ENCODE assay signal across 1 cellular context in genomic region chr22:37804886-37805857, GRCh38.
A peak's percentile ranks its signal among the peaks of the same experiment; 100 is the strongest.
TF ChIP-seq lines count a peak whose summit lies in the region.

No MANE protein-coding gene starts in this region.

TF ChIP-seq in HEK293, 187 proteins besides CTCF, POLR2A, EP300 and RAD21 (continued from another document and continues in another):
- 0 out of 2 replicates have a peak, but pooled peaks have one; percentile 55 for TF ChIP-seq MEIS1 (CRISPR knock-in tag; IDR thresholded peaks at IDR 0.05; ENCODE audit: borderline replicate concordance)
- TF ChIP-seq SCRT1 (tag by site-specific recombination; IDR thresholded peaks at IDR 0.05; ENCODE audit: borderline replicate concordance): no peak
- 0 out of 2 replicates have a peak, but pooled peaks have one; percentile 30 for TF ChIP-seq ZNF792 (tag by site-specific recombination; IDR thresholded peaks at IDR 0.05)
- no peak for TF ChIP-seq ZNF776 (tag by site-specific recombination; IDR thresholded peaks at IDR 0.05; ENCODE audit: borderline replicate concordance)
- no peak for TF ChIP-seq ZNF529 (tag by site-specific recombination; IDR thresholded peaks at IDR 0.05; ENCODE audit: insufficient replicate concordance)
- TF ChIP-seq SCRT2 (tag by site-specific recombination; IDR thresholded peaks at IDR 0.05): no peak
- TF ChIP-seq, protein P1, sequence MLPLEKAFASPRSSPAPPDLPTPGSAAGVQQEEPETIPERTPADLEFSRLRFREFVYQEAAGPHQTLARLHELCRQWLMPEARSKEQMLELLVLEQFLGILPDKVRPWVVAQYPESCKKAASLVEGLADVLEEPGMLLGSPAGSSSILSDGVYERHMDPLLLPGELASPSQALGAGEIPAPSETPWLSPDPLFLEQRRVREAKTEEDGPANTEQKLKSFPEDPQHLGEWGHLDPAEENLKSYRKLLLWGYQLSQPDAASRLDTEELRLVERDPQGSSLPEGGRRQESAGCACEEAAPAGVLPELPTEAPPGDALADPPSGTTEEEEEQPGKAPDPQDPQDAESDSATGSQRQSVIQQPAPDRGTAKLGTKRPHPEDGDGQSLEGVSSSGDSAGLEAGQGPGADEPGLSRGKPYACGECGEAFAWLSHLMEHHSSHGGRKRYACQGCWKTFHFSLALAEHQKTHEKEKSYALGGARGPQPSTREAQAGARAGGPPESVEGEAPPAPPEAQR (tag by site-specific recombination; IDR thresholded peaks at IDR 0.05): no peak
- no peak for TF ChIP-seq ZNF558 (tag by site-specific recombination; IDR thresholded peaks at IDR 0.05)
- no peak for TF ChIP-seq ZNF404 (tag by site-specific recombination; IDR thresholded peaks at IDR 0.05)
- no peak for TF ChIP-seq ZNF560 (tag by site-specific recombination; IDR thresholded peaks at IDR 0.05; ENCODE audit: borderline replicate concordance)
- TF ChIP-seq, protein P2, sequence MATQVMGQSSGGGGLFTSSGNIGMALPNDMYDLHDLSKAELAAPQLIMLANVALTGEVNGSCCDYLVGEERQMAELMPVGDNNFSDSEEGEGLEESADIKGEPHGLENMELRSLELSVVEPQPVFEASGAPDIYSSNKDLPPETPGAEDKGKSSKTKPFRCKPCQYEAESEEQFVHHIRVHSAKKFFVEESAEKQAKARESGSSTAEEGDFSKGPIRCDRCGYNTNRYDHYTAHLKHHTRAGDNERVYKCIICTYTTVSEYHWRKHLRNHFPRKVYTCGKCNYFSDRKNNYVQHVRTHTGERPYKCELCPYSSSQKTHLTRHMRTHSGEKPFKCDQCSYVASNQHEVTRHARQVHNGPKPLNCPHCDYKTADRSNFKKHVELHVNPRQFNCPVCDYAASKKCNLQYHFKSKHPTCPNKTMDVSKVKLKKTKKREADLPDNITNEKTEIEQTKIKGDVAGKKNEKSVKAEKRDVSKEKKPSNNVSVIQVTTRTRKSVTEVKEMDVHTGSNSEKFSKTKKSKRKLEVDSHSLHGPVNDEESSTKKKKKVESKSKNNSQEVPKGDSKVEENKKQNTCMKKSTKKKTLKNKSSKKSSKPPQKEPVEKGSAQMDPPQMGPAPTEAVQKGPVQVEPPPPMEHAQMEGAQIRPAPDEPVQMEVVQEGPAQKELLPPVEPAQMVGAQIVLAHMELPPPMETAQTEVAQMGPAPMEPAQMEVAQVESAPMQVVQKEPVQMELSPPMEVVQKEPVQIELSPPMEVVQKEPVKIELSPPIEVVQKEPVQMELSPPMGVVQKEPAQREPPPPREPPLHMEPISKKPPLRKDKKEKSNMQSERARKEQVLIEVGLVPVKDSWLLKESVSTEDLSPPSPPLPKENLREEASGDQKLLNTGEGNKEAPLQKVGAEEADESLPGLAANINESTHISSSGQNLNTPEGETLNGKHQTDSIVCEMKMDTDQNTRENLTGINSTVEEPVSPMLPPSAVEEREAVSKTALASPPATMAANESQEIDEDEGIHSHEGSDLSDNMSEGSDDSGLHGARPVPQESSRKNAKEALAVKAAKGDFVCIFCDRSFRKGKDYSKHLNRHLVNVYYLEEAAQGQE (tag by site-specific recombination; IDR thresholded peaks at IDR 0.05): no peak
- no peak for TF ChIP-seq ZNF37A (tag by site-specific recombination; IDR thresholded peaks at IDR 0.05)
- no peak for TF ChIP-seq HOXA7 (CRISPR knock-in tag; IDR thresholded peaks at IDR 0.05; ENCODE audit: borderline replicate concordance)
- TF ChIP-seq ZNF670 (tag by site-specific recombination; IDR thresholded peaks at IDR 0.05; ENCODE audit: low read depth): no peak
- no peak for TF ChIP-seq SETDB1 (IDR thresholded peaks at IDR 0.05; ENCODE audit: insufficient read length, low read length)
- peak; percentile 44; the same call in 1 of the 2 replicates for TF ChIP-seq ZNF660 (tag by site-specific recombination; IDR thresholded peaks at IDR 0.05)
- no peak for TF ChIP-seq ZNF785 (tag by site-specific recombination; IDR thresholded peaks at IDR 0.05)
- TF ChIP-seq ZNF18 (tag by site-specific recombination; IDR thresholded peaks at IDR 0.05): no peak
- no peak for TF ChIP-seq KLF7 (tag by site-specific recombination; IDR thresholded peaks at IDR 0.05; ENCODE audit: borderline replicate concordance)
- TF ChIP-seq RBAK (tag by site-specific recombination; IDR thresholded peaks at IDR 0.05): no peak
- TF ChIP-seq HOXC10 (CRISPR knock-in tag; IDR thresholded peaks at IDR 0.05): no peak
- TF ChIP-seq PBX3 (CRISPR knock-in tag; IDR thresholded peaks at IDR 0.05): no peak
- no peak for TF ChIP-seq REPIN1 (tag by site-specific recombination; IDR thresholded peaks at IDR 0.05; ENCODE audit: low read depth)
- TF ChIP-seq ZFP69B (tag by site-specific recombination; IDR thresholded peaks at IDR 0.05): no peak
- no peak for TF ChIP-seq ZNF132 (tag by site-specific recombination; IDR thresholded peaks at IDR 0.05; ENCODE audit: borderline replicate concordance)
- TF ChIP-seq HOXD13 (CRISPR knock-in tag; IDR thresholded peaks at IDR 0.05; ENCODE audit: borderline replicate concordance): no peak
- TF ChIP-seq ZBTB20 (tag by site-specific recombination; IDR thresholded peaks at IDR 0.05): peak; percentile 88
- no peak for TF ChIP-seq ZNF654 (tag by site-specific recombination; IDR thresholded peaks at IDR 0.05; ENCODE audit: low read depth)
- no peak for TF ChIP-seq ZNF239 (tag by site-specific recombination; IDR thresholded peaks at IDR 0.05)
- TF ChIP-seq ZNF48 (tag by site-specific recombination; IDR thresholded peaks at IDR 0.05): no peak
- TF ChIP-seq ZNF621 (tag by site-specific recombination; IDR thresholded peaks at IDR 0.05): no peak
- TF ChIP-seq ZNF23 (tag by site-specific recombination; IDR thresholded peaks at IDR 0.05; ENCODE audit: borderline replicate concordance): no peak
- TF ChIP-seq ZSCAN4 (tag by site-specific recombination; IDR thresholded peaks at IDR 0.05): no peak
- TF ChIP-seq, protein P3, sequence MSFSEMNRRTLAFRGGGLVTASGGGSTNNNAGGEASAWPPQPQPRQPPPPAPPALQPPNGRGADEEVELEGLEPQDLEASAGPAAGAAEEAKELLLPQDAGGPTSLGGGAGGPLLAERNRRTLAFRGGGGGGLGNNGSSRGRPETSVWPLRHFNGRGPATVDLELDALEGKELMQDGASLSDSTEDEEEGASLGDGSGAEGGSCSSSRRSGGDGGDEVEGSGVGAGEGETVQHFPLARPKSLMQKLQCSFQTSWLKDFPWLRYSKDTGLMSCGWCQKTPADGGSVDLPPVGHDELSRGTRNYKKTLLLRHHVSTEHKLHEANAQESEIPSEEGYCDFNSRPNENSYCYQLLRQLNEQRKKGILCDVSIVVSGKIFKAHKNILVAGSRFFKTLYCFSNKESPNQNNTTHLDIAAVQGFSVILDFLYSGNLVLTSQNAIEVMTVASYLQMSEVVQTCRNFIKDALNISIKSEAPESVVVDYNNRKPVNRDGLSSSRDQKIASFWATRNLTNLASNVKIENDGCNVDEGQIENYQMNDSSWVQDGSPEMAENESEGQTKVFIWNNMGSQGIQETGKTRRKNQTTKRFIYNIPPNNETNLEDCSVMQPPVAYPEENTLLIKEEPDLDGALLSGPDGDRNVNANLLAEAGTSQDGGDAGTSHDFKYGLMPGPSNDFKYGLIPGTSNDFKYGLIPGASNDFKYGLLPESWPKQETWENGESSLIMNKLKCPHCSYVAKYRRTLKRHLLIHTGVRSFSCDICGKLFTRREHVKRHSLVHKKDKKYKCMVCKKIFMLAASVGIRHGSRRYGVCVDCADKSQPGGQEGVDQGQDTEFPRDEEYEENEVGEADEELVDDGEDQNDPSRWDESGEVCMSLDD (tag by site-specific recombination; IDR thresholded peaks at IDR 0.05): no peak; the same call in 1 of the 2 replicates
- TF ChIP-seq, protein P4, sequence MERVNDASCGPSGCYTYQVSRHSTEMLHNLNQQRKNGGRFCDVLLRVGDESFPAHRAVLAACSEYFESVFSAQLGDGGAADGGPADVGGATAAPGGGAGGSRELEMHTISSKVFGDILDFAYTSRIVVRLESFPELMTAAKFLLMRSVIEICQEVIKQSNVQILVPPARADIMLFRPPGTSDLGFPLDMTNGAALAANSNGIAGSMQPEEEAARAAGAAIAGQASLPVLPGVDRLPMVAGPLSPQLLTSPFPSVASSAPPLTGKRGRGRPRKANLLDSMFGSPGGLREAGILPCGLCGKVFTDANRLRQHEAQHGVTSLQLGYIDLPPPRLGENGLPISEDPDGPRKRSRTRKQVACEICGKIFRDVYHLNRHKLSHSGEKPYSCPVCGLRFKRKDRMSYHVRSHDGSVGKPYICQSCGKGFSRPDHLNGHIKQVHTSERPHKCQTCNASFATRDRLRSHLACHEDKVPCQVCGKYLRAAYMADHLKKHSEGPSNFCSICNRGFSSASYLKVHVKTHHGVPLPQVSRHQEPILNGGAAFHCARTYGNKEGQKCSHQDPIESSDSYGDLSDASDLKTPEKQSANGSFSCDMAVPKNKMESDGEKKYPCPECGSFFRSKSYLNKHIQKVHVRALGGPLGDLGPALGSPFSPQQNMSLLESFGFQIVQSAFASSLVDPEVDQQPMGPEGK (tag by site-specific recombination; IDR thresholded peaks at IDR 0.05): no peak
- TF ChIP-seq ZNF341 (tag by site-specific recombination; IDR thresholded peaks at IDR 0.05; ENCODE audit: low read depth): peak; percentile 81
- TF ChIP-seq ZNF791 (tag by site-specific recombination; IDR thresholded peaks at IDR 0.05): no peak
- TF ChIP-seq ZBTB26 (tag by site-specific recombination; optimal IDR thresholded peaks at IDR 0.05): peak; percentile 51
- no peak for TF ChIP-seq PRDM1 (tag by site-specific recombination; IDR thresholded peaks at IDR 0.05)
- no peak for TF ChIP-seq ZNF302 (tag by site-specific recombination; IDR thresholded peaks at IDR 0.05; ENCODE audit: low read depth)
- TF ChIP-seq ZNF24 (tag by site-specific recombination; IDR thresholded peaks at IDR 0.05): no peak
- 0 out of 2 replicates have a peak, but pooled peaks have one; percentile 52 for TF ChIP-seq MZF1 (tag by site-specific recombination; IDR thresholded peaks at IDR 0.05; ENCODE audit: borderline replicate concordance)
- TF ChIP-seq GLIS1 (tag by site-specific recombination; IDR thresholded peaks at IDR 0.05): no peak
- no peak for TF ChIP-seq ZNF221 (tag by site-specific recombination; IDR thresholded peaks at IDR 0.05; ENCODE audit: borderline replicate concordance)
- no peak for TF ChIP-seq ZIC2 (tag by site-specific recombination; IDR thresholded peaks at IDR 0.05)
- no peak for TF ChIP-seq ZNF473 (tag by site-specific recombination; IDR thresholded peaks at IDR 0.05)
- no peak for TF ChIP-seq ZBTB7A (tag by site-specific recombination; IDR thresholded peaks at IDR 0.05; ENCODE audit: low read depth)
- TF ChIP-seq ZNF324 (tag by site-specific recombination; IDR thresholded peaks at IDR 0.05): no peak
- TF ChIP-seq ZXDB (tag by site-specific recombination; IDR thresholded peaks at IDR 0.05): peak; percentile 75
- TF ChIP-seq, protein P5, sequence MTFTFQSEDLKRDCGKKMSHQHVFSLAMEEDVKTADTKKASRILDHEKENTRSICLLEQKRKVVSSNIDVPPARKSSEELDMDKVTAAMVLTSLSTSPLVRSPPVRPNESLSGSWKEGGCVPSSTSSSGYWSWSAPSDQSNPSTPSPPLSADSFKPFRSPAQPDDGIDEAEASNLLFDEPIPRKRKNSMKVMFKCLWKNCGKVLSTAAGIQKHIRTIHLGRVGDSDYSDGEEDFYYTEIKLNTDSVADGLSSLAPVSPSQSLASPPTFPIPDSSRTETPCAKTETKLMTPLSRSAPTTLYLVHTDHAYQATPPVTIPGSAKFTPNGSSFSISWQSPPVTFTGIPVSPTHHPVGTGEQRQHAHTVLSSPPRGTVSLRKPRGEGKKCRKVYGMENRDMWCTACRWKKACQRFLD (tag by site-specific recombination; IDR thresholded peaks at IDR 0.05): no peak
- TF ChIP-seq ZNF629 (tag by site-specific recombination; IDR thresholded peaks at IDR 0.05): no peak
